9 cellular contexts compared by ENCODE assay signal in genomic region chr1:89200668-89201488, GRCh38. TPM values are rescaled to one million over a fixed set of nuclear protein-coding genes. Genes with fewer than 3 reads are reported as not detected.
DNase-seq lines count a peak whose midpoint lies in the region; ATAC-seq and TF ChIP-seq lines count a peak whose summit lies in the region.
"Had no signal": no experiment of that assay in that cellular context is flagged by ENCODE, and none has a peak within 500 bp of the region (broad histone marks: within the 10 kb centered on the region; RNA-seq: fewer than 3 reads in every experiment).

No MANE protein-coding gene starts in this region.

- TF ChIP-seq CTCF in OCI-LY3 (IDR thresholded peaks at IDR 0.05; ENCODE audit: low read depth, low read length) (no peak), lung (IDR thresholded peaks at IDR 0.05; ENCODE audit: control extremely low read depth, extremely low read depth) (no peak), OCI-LY7 (conservative IDR thresholded peaks at IDR 0.05; ENCODE audit: low read length) (no peak)

- DNase-seq in lung (ENCODE audit: low spot score) (no peak), DMS53 (lab: John Stamatoyannopoulos, UW) (no peak), activated gamma-delta T cell treated with Interleukin-2 at 50 U/mL for 16 hours (no peak), OCI-LY7 (ENCODE audit: low spot score) (no peak), H4 (ENCODE audit: low spot score) (no peak)

- 27 to 34% methylated on average over 5 of the region's 5 CpGs for WGBS in lung, 2 donors

- H3K4me1 ChIP-seq in OCI-LY3 (ENCODE audit: low read length) (peaks cover 52% of the 10 kb centered on the region), lung (ENCODE audit: control insufficient read depth in 2 of 2, insufficient read depth in 2 of 2, low read length in 2 of 2) (peaks cover 1 to 8% of the 10 kb centered on the region in 2 donors), OCI-LY7 (ENCODE audit: insufficient read depth, low read length, poor library complexity, severe bottlenecking) (no peaks in the 10 kb centered on the region)

- H3K79me2 ChIP-seq in OCI-LY3 (ENCODE audit: low read length) (no peaks in the 10 kb centered on the region), OCI-LY7 (ENCODE audit: insufficient read depth, low read depth, low read length) (no peaks in the 10 kb centered on the region)

- H3K27ac ChIP-seq in OCI-LY3 (ENCODE audit: low read length) = peak overlapping the region; percentile 89
- peak overlapping the region; percentile 21 to 44 for H3K27ac ChIP-seq in lung (ENCODE audit: low read depth in 1 of 2, low read length in 1 of 2)
- H3K27ac ChIP-seq in OCI-LY7 (ENCODE audit: low read depth, low read length, poor library complexity, severe bottlenecking) = no peak overlapping the region
- H3K27ac ChIP-seq: HL-60 had no signal

- H3K27me3 ChIP-seq in OCI-LY3 (ENCODE audit: low read depth, low read length) (no peaks in the 10 kb centered on the region), lung (ENCODE audit: control insufficient read depth, insufficient read depth) (no peaks in the 10 kb centered on the region)

- POLR2A ChIA-PET in OCI-LY7 (lab: Charles Lee) = no interaction called here

- H4K20me1 ChIP-seq in OCI-LY3 (ENCODE audit: insufficient read depth, low read length) (no peaks in the 10 kb centered on the region), OCI-LY7 (ENCODE audit: insufficient read depth, low read length) (no peaks in the 10 kb centered on the region)

- H3K9me3 ChIP-seq in OCI-LY3 (ENCODE audit: insufficient read depth, low read length) (peaks cover 7% of the 10 kb centered on the region; the same call in 1 of the 2 replicates), lung (ENCODE audit: control insufficient read depth in 2 of 2, insufficient read depth in 1 of 2, low read length in 1 of 2) (peaks cover 4 to 6% of the 10 kb centered on the region in 2 donors), OCI-LY7 (ENCODE audit: low read length) (no peaks in the 10 kb centered on the region)

- intact Hi-C loops in OCI-LY7 (cut with micrococcal nuclease; ENCODE audit: unreplicated experiment) = no loop called here

- peaks cover 2% of the 10 kb centered on the region for H3K36me3 ChIP-seq in OCI-LY3 (replicated peaks; ENCODE audit: low read depth, low read length)
- no peaks in the 10 kb centered on the region for H3K36me3 ChIP-seq in lung (ENCODE audit: control insufficient read depth in 2 of 2, insufficient read depth in 2 of 2, low read length in 2 of 2)
- no peaks in the 10 kb centered on the region for H3K36me3 ChIP-seq in OCI-LY7 (ENCODE audit: insufficient read depth, low read length)

- no peaks in the 10 kb centered on the region for H3K9me2 ChIP-seq in OCI-LY7 (ENCODE audit: insufficient read depth, low read length)

- 0 out of 2 replicates have a peak overlapping the region, but pooled peaks have one; percentile 26 for H2AFZ ChIP-seq in OCI-LY3 (ENCODE audit: low read depth, low read length)
- no peak overlapping the region for H2AFZ ChIP-seq in OCI-LY7 (ENCODE audit: low read length)

- no peak for TF ChIP-seq POLR2A in GM18505 (IDR thresholded peaks at IDR 0.05; ENCODE audit: borderline replicate concordance, extremely low read depth, insufficient read depth, insufficient read length)

- BruUV-seq in OCI-LY7 (replicated peaks; lab: Mats Ljungman, UMichigan) = no TSS peak

- H3K4me2 ChIP-seq in OCI-LY3 (ENCODE audit: low read length) (peak overlapping the region; percentile 77), OCI-LY7 (ENCODE audit: low read length) (no peak overlapping the region)

- peak overlapping the region; percentile 31; the same call in 1 of the 2 replicates for H3K9ac ChIP-seq in OCI-LY3 (ENCODE audit: low read length)

- peak overlapping the region; percentile 49 for H3K4me3 ChIP-seq in OCI-LY3 (ENCODE audit: low read length)
- H3K4me3 ChIP-seq in lung = no peak overlapping the region
- H3K4me3 ChIP-seq in OCI-LY7 (ENCODE audit: low read depth, low read length, poor library complexity, severe bottlenecking) = no peak overlapping the region

- ATAC-seq in GM18505 (IDR thresholded peaks at IDR 0.05; ENCODE audit: unreplicated experiment) = peak; percentile 52
- ATAC-seq in GM21723 (IDR thresholded peaks at IDR 0.05; ENCODE audit: unreplicated experiment) = peak; percentile 56
- ATAC-seq in lung (ENCODE audit: insufficient read depth, low FRiP score) = no peak

- CTCF ChIA-PET in OCI-LY7 (lab: Charles Lee; ENCODE audit: unreplicated experiment) = no interaction called here

RNA-seq across cellular contexts. Expression of gene GBP4, which starts 2.1 kb away (rescaled TPM):
- total RNA-seq in lung = 10 to 100 TPM; 14.3 to 24.1 TPM
- 10 to 100 TPM; 13.5 to 20.6 TPM for polyA plus RNA-seq in lung
- total RNA-seq in OCI-LY7 (2014; rRNA removed; shearing (Covaris generic)) = not detected in 2 replicates
- not detected in 2 replicates for total RNA-seq in OCI-LY7 (2022)
- 1.0 and 2.5 TPM in 2 replicates for total RNA-seq in H4 (2014; rRNA removed; shearing (Covaris generic))

RNA-seq across cellular contexts. Expression of gene GBP7, which starts 25.1 kb away (rescaled TPM):
- total RNA-seq in lung = under 1 TPM in 1 of 2 donors, not detected in 1; 0.09 TPM
- under 1 TPM in 1 of 2 donors, not detected in 1; 0.01 TPM for polyA plus RNA-seq in lung
- not detected in 2 replicates for total RNA-seq in OCI-LY7 (2014; rRNA removed; shearing (Covaris generic))
- not detected in 2 replicates for total RNA-seq in OCI-LY7 (2022)
- total RNA-seq in H4 (2014; rRNA removed; shearing (Covaris generic)) = not detected in 2 replicates
